Comparison of ENCODE assay signal across 8 cellular contexts in genomic region chr12:45655186-45655585, GRCh38.
DNase-seq lines count a peak whose midpoint lies in the region; ATAC-seq and TF ChIP-seq lines count a peak whose summit lies in the region.

No MANE protein-coding gene starts in this region.

- DNase-seq in cardiac muscle cell (ENCODE audit: low read depth in 1 of 2, low spot score in 1 of 2) = peak; percentile 15 to 26
- DNase-seq in Right ventricle myocardium inferior (ENCODE audit: missing footprints) = no peak
- peak; percentile 69 to 90 for DNase-seq in NCI-H524 (lab: John Stamatoyannopoulos, UW)
- DNase-seq in activated T-cell treated with anti-CD3 and anti-CD28 coated beads, Interleukin-2, amount 50 U/mL, for 4 hours = peak; percentile 55
- peak; percentile 38 to 83 for DNase-seq in lung microvascular endothelial cell (ENCODE audit: low read depth in 2 of 2)
- DNase-seq in A673 (ENCODE audit: low spot score) = no peak
- no peak for DNase-seq in GM19240 (ENCODE audit: insufficient read length, low spot score)

- intact Hi-C loops in Right ventricle myocardium inferior (cut with DNase I) (no loop called here), A673 (cut with micrococcal nuclease; ENCODE audit: unreplicated experiment) (no loop called here)

- H3K36me3 ChIP-seq in cardiac muscle cell = no peaks in the 10 kb centered on the region
- no peaks in the 10 kb centered on the region for H3K36me3 ChIP-seq in A673 (ENCODE audit: insufficient read depth, low read length, poor library complexity, severe bottlenecking)

- no peak overlapping the region for H3K4me3 Mint-ChIP-seq in activated T-cell treated with anti-CD3 and anti-CD28 coated beads, Interleukin-2, amount 50 U/mL, for 4 hours

- no peak overlapping the region for H3K27ac ChIP-seq in cardiac muscle cell
- no peak overlapping the region for H3K27ac ChIP-seq in A673 (ENCODE audit: low read depth, low read length, poor library complexity, severe bottlenecking)

- CTCF ChIA-PET in A673 (lab: Charles Lee) = no interaction called here

- peak; percentile 8 for TF ChIP-seq CTCF in cardiac muscle cell (IDR thresholded peaks at IDR 0.05; ENCODE audit: low read depth, low read length)
- no peak for TF ChIP-seq CTCF in A673 (conservative IDR thresholded peaks at IDR 0.05; ENCODE audit: low read depth, low read length)

- H3K27me3 Mint-ChIP-seq in activated T-cell treated with anti-CD3 and anti-CD28 coated beads, Interleukin-2, amount 50 U/mL, for 4 hours (ENCODE audit: low read depth) = peaks cover 10% of the 10 kb centered on the region

- H3K9me3 ChIP-seq in cardiac muscle cell (ENCODE audit: low read depth) (no peaks in the 10 kb centered on the region), A673 (ENCODE audit: low read depth, low read length, poor library complexity, severe bottlenecking) (no peaks in the 10 kb centered on the region)

- no peaks in the 10 kb centered on the region for H3K4me1 ChIP-seq in cardiac muscle cell (ENCODE audit: low read depth)
- H3K4me1 ChIP-seq in A673 (ENCODE audit: insufficient read depth, low read length, poor library complexity, severe bottlenecking) = no peaks in the 10 kb centered on the region

- BruUV-seq in A673 (replicated peaks; lab: Mats Ljungman, UMichigan) = no TSS peak

- no peaks in the 10 kb centered on the region for H3K9me3 Mint-ChIP-seq in activated T-cell treated with anti-CD3 and anti-CD28 coated beads, Interleukin-2, amount 50 U/mL, for 4 hours

- no peaks in the 10 kb centered on the region for H3K4me1 Mint-ChIP-seq in activated T-cell treated with anti-CD3 and anti-CD28 coated beads, Interleukin-2, amount 50 U/mL, for 4 hours (ENCODE audit: low read depth)

- ATAC-seq in Right ventricle myocardium inferior (no peak), GM21367 (IDR thresholded peaks at IDR 0.05; ENCODE audit: unreplicated experiment) (no peak)
- peak; percentile 91 to 97 for ATAC-seq in activated T-cell treated with anti-CD3 and anti-CD28 coated beads, Interleukin-2, amount 50 U/mL, for 4 hours

- H3K27me3 ChIP-seq in cardiac muscle cell (no peaks in the 10 kb centered on the region), A673 (replicated peaks; ENCODE audit: insufficient read depth, low read depth, low read length, poor library complexity) (no peaks in the 10 kb centered on the region)

- H3K36me3 Mint-ChIP-seq in activated T-cell treated with anti-CD3 and anti-CD28 coated beads, Interleukin-2, amount 50 U/mL, for 4 hours (ENCODE audit: insufficient read depth) = no peaks in the 10 kb centered on the region

- POLR2A ChIA-PET in A673 (lab: Charles Lee; ENCODE audit: low non-redundant PET) = no interaction called here

- H3K4me3 ChIP-seq in cardiac muscle cell (no peak overlapping the region), A673 (ENCODE audit: low read depth, low read length, poor library complexity, severe bottlenecking) (no peak overlapping the region)

Comparison
In these comparisons a context has a peak if more than half of its experiments do, and no peak if none do; other contexts are left out.
1. DNase-seq: peak in cardiac muscle cell (2 of 2), NCI-H524 (2 of 2), activated T-cell treated with anti-CD3 and anti-CD28 coated beads, Interleukin-2, amount 50 U/mL, for 4 hours (single experiment) and lung microvascular endothelial cell (2 of 2); none in Right ventricle myocardium inferior (single experiment), A673 (single experiment) and GM19240 (single experiment).
2. ATAC-seq: peak in activated T-cell treated with anti-CD3 and anti-CD28 coated beads, Interleukin-2, amount 50 U/mL, for 4 hours (2 of 2); none in Right ventricle myocardium inferior (single experiment) and GM21367 (single experiment).